21 cellular contexts compared by ENCODE assay signal in genomic region chr9:128908372-128908771, GRCh38.
"Had no signal": no experiment of that assay in that cellular context is flagged by ENCODE, and none has a peak within 500 bp of the region (broad histone marks: within the 10 kb centered on the region; RNA-seq: fewer than 3 reads in every experiment).

No MANE protein-coding gene starts in this region.

- H3K4me3 Mint-ChIP-seq: activated CD4-positive, alpha-beta T cell treated with anti-CD3 and anti-CD28 coated beads for 36 hours; activated naive CD4-positive, alpha-beta T cell treated with anti-CD3 and anti-CD28 coated beads, Interleukin-2, amount 10 ng/mL, durations not matched to agents 7 days and 5 days; activated naive CD8-positive, alpha-beta T cell treated with anti-CD3 and anti-CD28 coated beads, Interleukin-2, amount 10 ng/mL, durations not matched to agents 7 days and 5 days; activated T-helper 1 cell treated with anti-CD3 and anti-CD28 coated beads, Interleukin-12 subunit alpha, Interleukin-12 subunit beta, Interleukin-2, Interleukin-4 antibody, amounts not matched to agents 30 ng/mL and 10 ng/mL and 1 ng/mL, durations not matched to agents 14 hours and 24 hours and 36 hours; endodermal cell; neural crest cell; stimulated activated naive B cell treated with anti-CD40 and anti-IgM and Interleukin-4, amounts not matched to agents 10 μg/mL and 1 μg/mL and 100 μg/mL, for 72 hours had no signal

- H3K27ac Mint-ChIP-seq: activated naive CD4-positive, alpha-beta T cell treated with anti-CD3 and anti-CD28 coated beads, Interleukin-2, amount 10 ng/mL, durations not matched to agents 7 days and 5 days; activated naive CD8-positive, alpha-beta T cell treated with anti-CD3 and anti-CD28 coated beads, Interleukin-2, amount 10 ng/mL, durations not matched to agents 7 days and 5 days; endodermal cell; stimulated activated naive B cell treated with anti-CD40 and anti-IgM and Interleukin-4, amounts not matched to agents 10 μg/mL and 1 μg/mL and 100 μg/mL, for 72 hours had no signal

- DNase-seq: activated CD4-positive, alpha-beta T cell treated with anti-CD3 and anti-CD28 coated beads for 36 hours; activated CD4-positive, alpha-beta T cell treated with anti-CD3 and anti-CD28 coated beads, Interleukin-2, amount 50 U/mL, for 48 hours; activated CD4-positive, CD25-positive, alpha-beta regulatory T cell; activated CD8-positive, alpha-beta memory T cell treated with anti-CD3 and anti-CD28 coated beads for 24 hours; activated effector memory CD4-positive, alpha-beta T cell treated with anti-CD3 and anti-CD28 coated beads, Interleukin-2, amount 50 U/mL, for 16 hours; activated naive CD4-positive, alpha-beta T cell treated with anti-CD3 and anti-CD28 coated beads, Interleukin-2, amount 10 ng/mL, durations not matched to agents 7 days and 5 days; activated naive CD8-positive, alpha-beta T cell treated with anti-CD3 and anti-CD28 coated beads, Interleukin-2, amount 10 ng/mL, durations not matched to agents 7 days and 5 days; brain microvascular endothelial cell; endodermal cell; esophagus squamous epithelium; foreskin melanocyte; heart right ventricle; mammary epithelial cell; occipital lobe; right cardiac atrium; stimulated activated CD4-positive, alpha-beta T cell treated with anti-CD3 and anti-CD28 coated beads, Interleukin-15, amount 100 ng/mL, for 24 hours; stimulated activated CD4-positive, alpha-beta T cell treated with anti-CD3 and anti-CD28 coated beads, Interleukin-2, amount 100 ng/mL, for 24 hours; stimulated activated naive B cell treated with anti-CD40 and anti-IgM and Interleukin-4, amounts not matched to agents 10 μg/mL and 1 μg/mL and 100 μg/mL, for 72 hours; SW 1271 had no signal

- H3K9me3 Mint-ChIP-seq: activated naive CD4-positive, alpha-beta T cell treated with anti-CD3 and anti-CD28 coated beads, Interleukin-2, amount 10 ng/mL, durations not matched to agents 7 days and 5 days; activated naive CD8-positive, alpha-beta T cell treated with anti-CD3 and anti-CD28 coated beads, Interleukin-2, amount 10 ng/mL, durations not matched to agents 7 days and 5 days; activated T-helper 1 cell treated with anti-CD3 and anti-CD28 coated beads, Interleukin-12 subunit alpha, Interleukin-12 subunit beta, Interleukin-2, Interleukin-4 antibody, amounts not matched to agents 30 ng/mL and 10 ng/mL and 1 ng/mL, durations not matched to agents 14 hours and 24 hours and 36 hours; endodermal cell; neural crest cell; stimulated activated naive B cell treated with anti-CD40 and anti-IgM and Interleukin-4, amounts not matched to agents 10 μg/mL and 1 μg/mL and 100 μg/mL, for 72 hours had no signal

- ATAC-seq: activated CD4-positive, alpha-beta T cell treated with anti-CD3 and anti-CD28 coated beads for 36 hours; heart right ventricle; right cardiac atrium; stimulated activated naive B cell treated with anti-CD40 and anti-IgM and Interleukin-4, amounts not matched to agents 10 μg/mL and 1 μg/mL and 100 μg/mL, for 72 hours had no signal

- H3K27me3 Mint-ChIP-seq: activated CD4-positive, alpha-beta T cell treated with anti-CD3 and anti-CD28 coated beads for 36 hours; activated naive CD4-positive, alpha-beta T cell treated with anti-CD3 and anti-CD28 coated beads, Interleukin-2, amount 10 ng/mL, durations not matched to agents 7 days and 5 days; activated naive CD8-positive, alpha-beta T cell treated with anti-CD3 and anti-CD28 coated beads, Interleukin-2, amount 10 ng/mL, durations not matched to agents 7 days and 5 days; stimulated activated naive B cell treated with anti-CD40 and anti-IgM and Interleukin-4, amounts not matched to agents 10 μg/mL and 1 μg/mL and 100 μg/mL, for 72 hours had no signal
